Comparison of ENCODE assay signal across 8 cellular contexts in genomic region chr6:26553264-26553738, GRCh38. TPM values are rescaled to one million over a fixed set of nuclear protein-coding genes. Genes with fewer than 3 reads are reported as not detected.
DNase-seq lines count a peak whose midpoint lies in the region; ATAC-seq and TF ChIP-seq lines count a peak whose summit lies in the region.

No MANE protein-coding gene starts in this region.

- H3K4me3 ChIP-seq in HAP-1 (peak overlapping the region; percentile 40), retinal pigment epithelial cell (ENCODE audit: low read length) (peak overlapping the region; percentile 77)

- no peaks in the 10 kb centered on the region for H3K36me3 Mint-ChIP-seq in T-cell

- H3K36me3 ChIP-seq in HAP-1 (replicated peaks) = no peaks in the 10 kb centered on the region

- H3K4me3 Mint-ChIP-seq in T-cell = no peak overlapping the region

- H3K9me3 Mint-ChIP-seq in T-cell = no peaks in the 10 kb centered on the region

- in situ Hi-C loops in HAP-1 (cut with MboI; ENCODE audit: low sequenced_read_pairs) = no loop called here

- no peaks in the 10 kb centered on the region for H3K9me3 ChIP-seq in HAP-1

- POLR2A ChIA-PET in T-cell (lab: Charles Lee) = interaction anchor here in 1 of 2 donors (0.7 to 1.1 kb wide), 3 partner anchors 16 to 280 kb away, joined by 3 to 10 read pairs (median 8); partner anchors contain the start of gene HMGN4

- DNase-seq in DMS53 treated with DMSO at 0.1 percent for 48 hours (lab: John Stamatoyannopoulos, UW; ENCODE audit: unreplicated experiment) (peak; percentile 63), HAP-1 (ENCODE audit: low spot score in 2 of 2) (peak; percentile 66 to 83), NCI-H1417 treated with DMSO at 0.1 percent for 48 hours (lab: John Stamatoyannopoulos, UW) (peak; percentile 72), T-cell (peak; percentile 44 to 79 (median 68)), amygdala (lab: John Stamatoyannopoulos, UW) (peak in 51 of 56 donors; percentile 8 to 85 (median 60)), hypothalamus (lab: John Stamatoyannopoulos, UW) (peak in 47 of 51 donors; percentile 10 to 89 (median 59)), retinal pigment epithelial cell (ENCODE audit: low read depth) (no peak), 8988T (no peak)

- H3K27ac Mint-ChIP-seq in T-cell = no peak overlapping the region

- H3K27me3 ChIP-seq in HAP-1 (ENCODE audit: low read depth) = no peaks in the 10 kb centered on the region

- CTCF ChIA-PET in T-cell (lab: Charles Lee) = interaction anchor here in 1 of 2 donors (1.1 to 2.5 kb wide), 7 partner anchors 11 to 79 kb away, joined by 3 to 13 read pairs (median 5); partner anchors contain the start of gene HMGN4

- H3K4me1 ChIP-seq in HAP-1 = peaks cover 11% of the 10 kb centered on the region

- peaks cover 0 to 1% of the 10 kb centered on the region in 2 donors for H3K27me3 Mint-ChIP-seq in T-cell

- TF ChIP-seq CTCF in retinal pigment epithelial cell (conservative IDR thresholded peaks at IDR 0.05; ENCODE audit: low read depth, low read length) = no peak

- peak; percentile 67 to 71 (median 68) for ATAC-seq in T-cell (replicated peaks in 1 of 4)

- peaks cover 18 to 24% (median 22%) of the 10 kb centered on the region in 3 donors for H3K4me1 Mint-ChIP-seq in T-cell

RNA-seq across cellular contexts. Expression of gene HMGN4, which starts 15.1 kb away (rescaled TPM):
- total RNA-seq in T-cell = 10 to 100 TPM; 49.2 to 92.5 (median 62.7) TPM

RNA-seq across cellular contexts. Expression of gene ABT1, which starts 43.5 kb away (rescaled TPM):
- total RNA-seq in T-cell = 10 to 100 TPM; 27.6 to 36.4 (median 35.6) TPM

RNA-seq across cellular contexts. Expression of gene BTN1A1, which starts 53.2 kb away (rescaled TPM):
- total RNA-seq in T-cell = not detected

Comparison
In these comparisons a context has a peak if more than half of its experiments do, and no peak if none do; other contexts are left out.
1. DNase-seq: peak in DMS53 treated with DMSO at 0.1 percent for 48 hours (single experiment), HAP-1 (2 of 2), NCI-H1417 treated with DMSO at 0.1 percent for 48 hours (single experiment), T-cell (34 of 34), amygdala (51 of 56) and hypothalamus (47 of 51); none in retinal pigment epithelial cell (single experiment) and 8988T (single experiment).